In genomic region chr12:107670999-107671643, GRCh38 we compare ENCODE assay signal across 1 cellular context.
TF ChIP-seq lines count a peak whose summit lies in the region.

No MANE protein-coding gene starts in this region.

TF ChIP-seq in WTC11, 78 proteins besides CTCF, POLR2A, EP300 and RAD21 (continued from another document):
- TF ChIP-seq ARID4B (CRISPR knock-in tag; IDR thresholded peaks at IDR 0.05; ENCODE audit: borderline replicate concordance) = no peak
- no peak for TF ChIP-seq ZBTB21 (CRISPR knock-in tag; IDR thresholded peaks at IDR 0.05; ENCODE audit: borderline replicate concordance)
- TF ChIP-seq PRRX2 (CRISPR knock-in tag; IDR thresholded peaks at IDR 0.05) = no peak
TF ChIP-seq in WTC11: peak in this region for 3.
